Comparison of ENCODE assay signal across 8 cellular contexts in genomic region chr1:12230549-12231275, GRCh38. TPM values are rescaled to one million over a fixed set of nuclear protein-coding genes. Genes with fewer than 3 reads are reported as not detected.
DNase-seq lines count a peak whose midpoint lies in the region; ATAC-seq and TF ChIP-seq lines count a peak whose summit lies in the region.

No MANE protein-coding gene starts in this region.

- H3K36me3 Mint-ChIP-seq in activated T-helper 1 cell treated with anti-CD3 and anti-CD28 coated beads, Interleukin-12 subunit alpha, Interleukin-12 subunit beta, Interleukin-2, Interleukin-4 antibody, amounts not matched to agents 30 ng/mL and 10 ng/mL and 1 ng/mL, durations not matched to agents 14 hours and 24 hours and 36 hours (ENCODE audit: low read depth): peaks cover 3% of the 10 kb centered on the region
- no peaks in the 10 kb centered on the region for H3K36me3 Mint-ChIP-seq in glutamatergic neuron (ENCODE audit: unreplicated experiment)

- TF ChIP-seq CTCF in glutamatergic neuron (IDR thresholded peaks at IDR 0.05; ENCODE audit: partially characterized antibody, unreplicated experiment) (no peak), omental fat pad (IDR thresholded peaks at IDR 0.05) (no peak)

- H3K27me3 Mint-ChIP-seq in activated T-helper 1 cell treated with anti-CD3 and anti-CD28 coated beads, Interleukin-12 subunit alpha, Interleukin-12 subunit beta, Interleukin-2, Interleukin-4 antibody, amounts not matched to agents 30 ng/mL and 10 ng/mL and 1 ng/mL, durations not matched to agents 14 hours and 24 hours and 36 hours (ENCODE audit: insufficient read depth): peaks cover 8% of the 10 kb centered on the region
- peaks cover 2% of the 10 kb centered on the region for H3K27me3 Mint-ChIP-seq in glutamatergic neuron (ENCODE audit: unreplicated experiment)

- H3K4me3 Mint-ChIP-seq in activated T-helper 1 cell treated with anti-CD3 and anti-CD28 coated beads, Interleukin-12 subunit alpha, Interleukin-12 subunit beta, Interleukin-2, Interleukin-4 antibody, amounts not matched to agents 30 ng/mL and 10 ng/mL and 1 ng/mL, durations not matched to agents 14 hours and 24 hours and 36 hours: peak overlapping the region; percentile 89
- peak overlapping the region; percentile 84 for H3K4me3 Mint-ChIP-seq in glutamatergic neuron (ENCODE audit: unreplicated experiment)

- H3K4me1 Mint-ChIP-seq in activated T-helper 1 cell treated with anti-CD3 and anti-CD28 coated beads, Interleukin-12 subunit alpha, Interleukin-12 subunit beta, Interleukin-2, Interleukin-4 antibody, amounts not matched to agents 30 ng/mL and 10 ng/mL and 1 ng/mL, durations not matched to agents 14 hours and 24 hours and 36 hours (ENCODE audit: low read depth): peaks cover 14% of the 10 kb centered on the region
- H3K4me1 Mint-ChIP-seq in glutamatergic neuron (ENCODE audit: low read depth, unreplicated experiment): no peaks in the 10 kb centered on the region

- DNase-seq in DMS53 (lab: John Stamatoyannopoulos, UW): peak; percentile 51
- DNase-seq in DMS53 treated with DMSO at 0.1 percent for 48 hours (lab: John Stamatoyannopoulos, UW; ENCODE audit: unreplicated experiment): no peak
- DNase-seq in activated T-helper 1 cell treated with anti-CD3 and anti-CD28 coated beads, Interleukin-12 subunit alpha, Interleukin-12 subunit beta, Interleukin-2, Interleukin-4 antibody, amounts not matched to agents 30 ng/mL and 10 ng/mL and 1 ng/mL, durations not matched to agents 14 hours and 24 hours and 36 hours (ENCODE audit: low spot score): no peak
- peak; percentile 27 for DNase-seq in glutamatergic neuron
- no peak for DNase-seq in omental fat pad (ENCODE audit: low spot score)
- DNase-seq in COR-L47 (lab: John Stamatoyannopoulos, UW): no peak
- DNase-seq in GOT3 (lab: John Stamatoyannopoulos, UW): no peak

- no peaks in the 10 kb centered on the region for H3K9me3 Mint-ChIP-seq in activated T-helper 1 cell treated with anti-CD3 and anti-CD28 coated beads, Interleukin-12 subunit alpha, Interleukin-12 subunit beta, Interleukin-2, Interleukin-4 antibody, amounts not matched to agents 30 ng/mL and 10 ng/mL and 1 ng/mL, durations not matched to agents 14 hours and 24 hours and 36 hours
- peaks cover 4% of the 10 kb centered on the region for H3K9me3 Mint-ChIP-seq in glutamatergic neuron (ENCODE audit: unreplicated experiment)

- intact Hi-C loops in activated T-helper 1 cell treated with anti-CD3 and anti-CD28 coated beads, Interleukin-12 subunit alpha, Interleukin-12 subunit beta, Interleukin-2, Interleukin-4 antibody, amounts not matched to agents 30 ng/mL and 10 ng/mL and 1 ng/mL, durations not matched to agents 14 hours and 24 hours and 36 hours (cut with micrococcal nuclease): loop anchor here (1.0 to 2.0 kb wide), 3 partner anchors 106 to 428 kb away; partner anchors contain the start of gene DHRS3

- peak overlapping the region; percentile 52 for H3K27ac Mint-ChIP-seq in activated T-helper 1 cell treated with anti-CD3 and anti-CD28 coated beads, Interleukin-12 subunit alpha, Interleukin-12 subunit beta, Interleukin-2, Interleukin-4 antibody, amounts not matched to agents 30 ng/mL and 10 ng/mL and 1 ng/mL, durations not matched to agents 14 hours and 24 hours and 36 hours
- H3K27ac Mint-ChIP-seq in glutamatergic neuron (ENCODE audit: unreplicated experiment): no peak overlapping the region

- ATAC-seq in HG03432 (IDR thresholded peaks at IDR 0.05; ENCODE audit: unreplicated experiment): peak; percentile 26
- ATAC-seq in omental fat pad (ENCODE audit: low FRiP score): peak; percentile 84

RNA-seq across cellular contexts. Expression of gene VPS13D, which starts 0.9 kb away (rescaled TPM):
- total RNA-seq in activated T-helper 1 cell treated with anti-CD3 and anti-CD28 coated beads, Interleukin-12 subunit alpha, Interleukin-12 subunit beta, Interleukin-2, Interleukin-4 antibody, amounts not matched to agents 30 ng/mL and 10 ng/mL and 1 ng/mL, durations not matched to agents 14 hours and 24 hours and 36 hours: 33.6 and 35.7 TPM in 2 replicates
- 32.8 TPM for total RNA-seq in glutamatergic neuron (ENCODE audit: unreplicated experiment)
- 100 to 1,000 TPM in 1 of 4 donors, 10 to 100 TPM in 3; 88.1 to 105 (median 97.1) TPM for total RNA-seq in omental fat pad

Comparison
In these comparisons a context has a peak if more than half of its experiments do, and no peak if none do; other contexts are left out.
1. DNase-seq: peak in DMS53 (single experiment) and glutamatergic neuron (single experiment); none in DMS53 treated with DMSO at 0.1 percent for 48 hours (single experiment), activated T-helper 1 cell treated with anti-CD3 and anti-CD28 coated beads, Interleukin-12 subunit alpha, Interleukin-12 subunit beta, Interleukin-2, Interleukin-4 antibody, amounts not matched to agents 30 ng/mL and 10 ng/mL and 1 ng/mL, durations not matched to agents 14 hours and 24 hours and 36 hours (single experiment), omental fat pad (single experiment), COR-L47 (single experiment) and GOT3 (single experiment).